In the genomic region with DNA sequence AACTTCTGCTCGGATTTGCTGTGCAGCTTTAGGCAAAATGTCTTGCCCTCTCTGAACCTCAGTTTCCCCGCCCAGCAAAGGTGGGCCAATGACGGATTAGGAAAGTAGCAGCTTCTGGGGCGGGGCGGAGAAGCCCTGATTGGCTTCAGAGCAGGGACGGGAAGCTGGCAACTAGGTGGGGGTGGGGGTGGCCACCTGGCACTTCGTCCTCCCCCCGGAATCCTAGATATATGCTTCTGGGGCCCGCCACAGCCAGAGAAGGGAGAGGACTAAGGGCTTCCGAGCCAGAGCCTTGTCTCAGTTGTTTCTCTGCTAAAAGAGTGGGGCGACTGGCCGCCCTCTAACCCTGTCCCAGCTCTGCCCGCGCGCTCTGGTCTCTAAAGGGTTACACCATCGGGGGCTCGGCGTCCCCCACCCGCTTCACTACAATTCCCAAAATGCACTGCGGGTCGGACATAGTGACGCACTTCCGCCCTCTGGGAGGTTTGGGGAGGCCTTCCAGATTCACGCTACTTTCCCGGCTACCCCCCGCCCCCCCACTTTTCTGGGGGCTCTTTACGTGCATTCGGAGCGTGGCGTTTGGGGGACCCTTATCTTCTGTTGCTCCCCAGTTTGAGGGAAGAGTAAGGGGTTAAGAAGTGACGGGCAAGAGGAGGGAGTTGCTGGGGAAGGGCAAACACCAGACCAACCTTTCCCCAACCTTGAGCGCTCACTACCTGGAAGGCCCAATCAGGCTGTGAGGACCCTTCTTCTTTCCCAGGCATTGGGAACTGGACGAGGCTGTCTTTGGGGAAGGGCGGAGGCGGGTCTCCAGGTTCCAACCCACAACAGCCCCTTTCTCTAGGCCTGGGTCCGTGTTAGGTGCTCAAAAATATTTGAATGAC, we compare ENCODE assay signal across 1 cellular context.
TF ChIP-seq lines count a peak whose summit lies in the region.

No MANE protein-coding gene starts in this region.

TF ChIP-seq in GM12878, 131 proteins besides CTCF, POLR2A, EP300 and RAD21 (continued from another document and continues in another):
- TF ChIP-seq SP1 (IDR thresholded peaks at IDR 0.05; ENCODE audit: low read depth, low read length) (peak; percentile 26), SMAD5 (IDR thresholded peaks at IDR 0.05; ENCODE audit: low read depth) (peak; percentile 51; the same call in 1 of the 2 replicates), TAF1 (IDR thresholded peaks at IDR 0.05; ENCODE audit: borderline replicate concordance, low read depth, low read length) (peak; percentile 29; the same call in 1 of the 2 replicates), TCF3 (IDR thresholded peaks at IDR 0.05; ENCODE audit: borderline replicate concordance, insufficient read depth, low read depth, low read length) (peak; percentile 67; the same call in 1 of the 2 replicates), RUNX3 (IDR thresholded peaks at IDR 0.05; ENCODE audit: low read length) (no peak), NR2F1 (conservative IDR thresholded peaks at IDR 0.05) (no peak), PAX5 (IDR thresholded peaks at IDR 0.05; ENCODE audit: borderline replicate concordance, low read depth, low read length) (0 out of 2 replicates have a peak, but pooled peaks have one; percentile 65), CREB1 (IDR thresholded peaks at IDR 0.05; ENCODE audit: low read depth) (peak; percentile 92), SUZ12 (IDR thresholded peaks at IDR 0.05; ENCODE audit: unreplicated experiment) (no peak), STAT1 (conservative IDR thresholded peaks at IDR 0.05) (no peak), MYC (IDR thresholded peaks at IDR 0.05; ENCODE audit: insufficient read depth, insufficient read length, insufficient replicate concordance, low read length, severe bottlenecking) (no peak), NFXL1 (IDR thresholded peaks at IDR 0.05; ENCODE audit: borderline replicate concordance) (peak; percentile 98), PML (IDR thresholded peaks at IDR 0.05; ENCODE audit: low read length) (peak; percentile 30; the same call in 1 of the 2 replicates), TBL1XR1 (IDR thresholded peaks at IDR 0.05; ENCODE audit: low read depth, low read length) (no peak; the same call in 1 of the 2 replicates), RBBP5 (conservative IDR thresholded peaks at IDR 0.05) (no peak), NBN (IDR thresholded peaks at IDR 0.05) (peak; percentile 83), ZNF274 (IDR thresholded peaks at IDR 0.05; ENCODE audit: insufficient read depth, insufficient read length) (no peak), MYB (IDR thresholded peaks at IDR 0.05; ENCODE audit: borderline replicate concordance, low read depth, low read length) (no peak), IKZF1 (conservative IDR thresholded peaks at IDR 0.05) (peak; percentile 76), LARP7 (IDR thresholded peaks at IDR 0.05) (no peak), ZSCAN29 (IDR thresholded peaks at IDR 0.05) (no peak), KAT2A (conservative IDR thresholded peaks at IDR 0.05; ENCODE audit: control insufficient read depth, low read depth, low read length) (no peak), ASH2L (IDR thresholded peaks at IDR 0.05; ENCODE audit: borderline replicate concordance, low read depth) (no peak), SREBF2 (IDR thresholded peaks at IDR 0.05; ENCODE audit: low read length) (no peak), ETV6 (conservative IDR thresholded peaks at IDR 0.05 in 1 of 2, IDR thresholded peaks at IDR 0.05 in 1 of 2; ENCODE audit: borderline replicate concordance in 1 of 2, low read depth in 1 of 2) (peak in 1 of 2 experiments; percentile 15; a peak in 1 of 4 replicates), BACH1 (IDR thresholded peaks at IDR 0.05; ENCODE audit: borderline replicate concordance) (0 out of 2 replicates have a peak, but pooled peaks have one; percentile 14)
- TF ChIP-seq, protein P1, sequence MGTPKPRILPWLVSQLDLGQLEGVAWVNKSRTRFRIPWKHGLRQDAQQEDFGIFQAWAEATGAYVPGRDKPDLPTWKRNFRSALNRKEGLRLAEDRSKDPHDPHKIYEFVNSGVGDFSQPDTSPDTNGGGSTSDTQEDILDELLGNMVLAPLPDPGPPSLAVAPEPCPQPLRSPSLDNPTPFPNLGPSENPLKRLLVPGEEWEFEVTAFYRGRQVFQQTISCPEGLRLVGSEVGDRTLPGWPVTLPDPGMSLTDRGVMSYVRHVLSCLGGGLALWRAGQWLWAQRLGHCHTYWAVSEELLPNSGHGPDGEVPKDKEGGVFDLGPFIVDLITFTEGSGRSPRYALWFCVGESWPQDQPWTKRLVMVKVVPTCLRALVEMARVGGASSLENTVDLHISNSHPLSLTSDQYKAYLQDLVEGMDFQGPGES (IDR thresholded peaks at IDR 0.05): no peak
- TF ChIP-seq, protein P2, sequence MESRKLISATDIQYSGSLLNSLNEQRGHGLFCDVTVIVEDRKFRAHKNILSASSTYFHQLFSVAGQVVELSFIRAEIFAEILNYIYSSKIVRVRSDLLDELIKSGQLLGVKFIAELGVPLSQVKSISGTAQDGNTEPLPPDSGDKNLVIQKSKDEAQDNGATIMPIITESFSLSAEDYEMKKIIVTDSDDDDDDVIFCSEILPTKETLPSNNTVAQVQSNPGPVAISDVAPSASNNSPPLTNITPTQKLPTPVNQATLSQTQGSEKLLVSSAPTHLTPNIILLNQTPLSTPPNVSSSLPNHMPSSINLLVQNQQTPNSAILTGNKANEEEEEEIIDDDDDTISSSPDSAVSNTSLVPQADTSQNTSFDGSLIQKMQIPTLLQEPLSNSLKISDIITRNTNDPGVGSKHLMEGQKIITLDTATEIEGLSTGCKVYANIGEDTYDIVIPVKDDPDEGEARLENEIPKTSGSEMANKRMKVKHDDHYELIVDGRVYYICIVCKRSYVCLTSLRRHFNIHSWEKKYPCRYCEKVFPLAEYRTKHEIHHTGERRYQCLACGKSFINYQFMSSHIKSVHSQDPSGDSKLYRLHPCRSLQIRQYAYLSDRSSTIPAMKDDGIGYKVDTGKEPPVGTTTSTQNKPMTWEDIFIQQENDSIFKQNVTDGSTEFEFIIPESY (IDR thresholded peaks at IDR 0.05): no peak
- TF ChIP-seq, protein P3, sequence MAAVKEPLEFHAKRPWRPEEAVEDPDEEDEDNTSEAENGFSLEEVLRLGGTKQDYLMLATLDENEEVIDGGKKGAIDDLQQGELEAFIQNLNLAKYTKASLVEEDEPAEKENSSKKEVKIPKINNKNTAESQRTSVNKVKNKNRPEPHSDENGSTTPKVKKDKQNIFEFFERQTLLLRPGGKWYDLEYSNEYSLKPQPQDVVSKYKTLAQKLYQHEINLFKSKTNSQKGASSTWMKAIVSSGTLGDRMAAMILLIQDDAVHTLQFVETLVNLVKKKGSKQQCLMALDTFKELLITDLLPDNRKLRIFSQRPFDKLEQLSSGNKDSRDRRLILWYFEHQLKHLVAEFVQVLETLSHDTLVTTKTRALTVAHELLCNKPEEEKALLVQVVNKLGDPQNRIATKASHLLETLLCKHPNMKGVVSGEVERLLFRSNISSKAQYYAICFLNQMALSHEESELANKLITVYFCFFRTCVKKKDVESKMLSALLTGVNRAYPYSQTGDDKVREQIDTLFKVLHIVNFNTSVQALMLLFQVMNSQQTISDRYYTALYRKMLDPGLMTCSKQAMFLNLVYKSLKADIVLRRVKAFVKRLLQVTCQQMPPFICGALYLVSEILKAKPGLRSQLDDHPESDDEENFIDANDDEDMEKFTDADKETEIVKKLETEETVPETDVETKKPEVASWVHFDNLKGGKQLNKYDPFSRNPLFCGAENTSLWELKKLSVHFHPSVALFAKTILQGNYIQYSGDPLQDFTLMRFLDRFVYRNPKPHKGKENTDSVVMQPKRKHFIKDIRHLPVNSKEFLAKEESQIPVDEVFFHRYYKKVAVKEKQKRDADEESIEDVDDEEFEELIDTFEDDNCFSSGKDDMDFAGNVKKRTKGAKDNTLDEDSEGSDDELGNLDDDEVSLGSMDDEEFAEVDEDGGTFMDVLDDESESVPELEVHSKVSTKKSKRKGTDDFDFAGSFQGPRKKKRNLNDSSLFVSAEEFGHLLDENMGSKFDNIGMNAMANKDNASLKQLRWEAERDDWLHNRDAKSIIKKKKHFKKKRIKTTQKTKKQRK (IDR thresholded peaks at IDR 0.05; ENCODE audit: low read depth, low read length): no peak
- TF ChIP-seq, protein P4, sequence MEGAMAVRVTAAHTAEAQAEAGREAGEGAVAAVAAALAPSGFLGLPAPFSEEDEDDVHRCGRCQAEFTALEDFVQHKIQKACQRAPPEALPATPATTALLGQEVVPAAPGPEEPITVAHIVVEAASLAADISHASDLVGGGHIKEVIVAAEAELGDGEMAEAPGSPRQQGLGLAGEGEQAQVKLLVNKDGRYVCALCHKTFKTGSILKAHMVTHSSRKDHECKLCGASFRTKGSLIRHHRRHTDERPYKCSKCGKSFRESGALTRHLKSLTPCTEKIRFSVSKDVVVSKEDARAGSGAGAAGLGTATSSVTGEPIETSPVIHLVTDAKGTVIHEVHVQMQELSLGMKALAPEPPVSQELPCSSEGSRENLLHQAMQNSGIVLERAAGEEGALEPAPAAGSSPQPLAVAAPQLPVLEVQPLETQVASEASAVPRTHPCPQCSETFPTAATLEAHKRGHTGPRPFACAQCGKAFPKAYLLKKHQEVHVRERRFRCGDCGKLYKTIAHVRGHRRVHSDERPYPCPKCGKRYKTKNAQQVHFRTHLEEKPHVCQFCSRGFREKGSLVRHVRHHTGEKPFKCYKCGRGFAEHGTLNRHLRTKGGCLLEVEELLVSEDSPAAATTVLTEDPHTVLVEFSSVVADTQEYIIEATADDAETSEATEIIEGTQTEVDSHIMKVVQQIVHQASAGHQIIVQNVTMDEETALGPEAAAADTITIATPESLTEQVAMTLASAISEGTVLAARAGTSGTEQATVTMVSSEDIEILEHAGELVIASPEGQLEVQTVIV (IDR thresholded peaks at IDR 0.05; ENCODE audit: borderline replicate concordance, partially characterized antibody): peak; percentile 47
- TF ChIP-seq, protein P5, sequence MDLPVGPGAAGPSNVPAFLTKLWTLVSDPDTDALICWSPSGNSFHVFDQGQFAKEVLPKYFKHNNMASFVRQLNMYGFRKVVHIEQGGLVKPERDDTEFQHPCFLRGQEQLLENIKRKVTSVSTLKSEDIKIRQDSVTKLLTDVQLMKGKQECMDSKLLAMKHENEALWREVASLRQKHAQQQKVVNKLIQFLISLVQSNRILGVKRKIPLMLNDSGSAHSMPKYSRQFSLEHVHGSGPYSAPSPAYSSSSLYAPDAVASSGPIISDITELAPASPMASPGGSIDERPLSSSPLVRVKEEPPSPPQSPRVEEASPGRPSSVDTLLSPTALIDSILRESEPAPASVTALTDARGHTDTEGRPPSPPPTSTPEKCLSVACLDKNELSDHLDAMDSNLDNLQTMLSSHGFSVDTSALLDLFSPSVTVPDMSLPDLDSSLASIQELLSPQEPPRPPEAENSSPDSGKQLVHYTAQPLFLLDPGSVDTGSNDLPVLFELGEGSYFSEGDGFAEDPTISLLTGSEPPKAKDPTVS (IDR thresholded peaks at IDR 0.05; ENCODE audit: low read depth, low read length): no peak
- TF ChIP-seq, protein P6, sequence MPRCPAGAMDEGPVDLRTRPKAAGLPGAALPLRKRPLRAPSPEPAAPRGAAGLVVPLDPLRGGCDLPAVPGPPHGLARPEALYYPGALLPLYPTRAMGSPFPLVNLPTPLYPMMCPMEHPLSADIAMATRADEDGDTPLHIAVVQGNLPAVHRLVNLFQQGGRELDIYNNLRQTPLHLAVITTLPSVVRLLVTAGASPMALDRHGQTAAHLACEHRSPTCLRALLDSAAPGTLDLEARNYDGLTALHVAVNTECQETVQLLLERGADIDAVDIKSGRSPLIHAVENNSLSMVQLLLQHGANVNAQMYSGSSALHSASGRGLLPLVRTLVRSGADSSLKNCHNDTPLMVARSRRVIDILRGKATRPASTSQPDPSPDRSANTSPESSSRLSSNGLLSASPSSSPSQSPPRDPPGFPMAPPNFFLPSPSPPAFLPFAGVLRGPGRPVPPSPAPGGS (IDR thresholded peaks at IDR 0.05; ENCODE audit: borderline replicate concordance, insufficient read depth, low read depth, low read length, poor library complexity, severe bottlenecking): peak; percentile 12
- TF ChIP-seq, protein P7, sequence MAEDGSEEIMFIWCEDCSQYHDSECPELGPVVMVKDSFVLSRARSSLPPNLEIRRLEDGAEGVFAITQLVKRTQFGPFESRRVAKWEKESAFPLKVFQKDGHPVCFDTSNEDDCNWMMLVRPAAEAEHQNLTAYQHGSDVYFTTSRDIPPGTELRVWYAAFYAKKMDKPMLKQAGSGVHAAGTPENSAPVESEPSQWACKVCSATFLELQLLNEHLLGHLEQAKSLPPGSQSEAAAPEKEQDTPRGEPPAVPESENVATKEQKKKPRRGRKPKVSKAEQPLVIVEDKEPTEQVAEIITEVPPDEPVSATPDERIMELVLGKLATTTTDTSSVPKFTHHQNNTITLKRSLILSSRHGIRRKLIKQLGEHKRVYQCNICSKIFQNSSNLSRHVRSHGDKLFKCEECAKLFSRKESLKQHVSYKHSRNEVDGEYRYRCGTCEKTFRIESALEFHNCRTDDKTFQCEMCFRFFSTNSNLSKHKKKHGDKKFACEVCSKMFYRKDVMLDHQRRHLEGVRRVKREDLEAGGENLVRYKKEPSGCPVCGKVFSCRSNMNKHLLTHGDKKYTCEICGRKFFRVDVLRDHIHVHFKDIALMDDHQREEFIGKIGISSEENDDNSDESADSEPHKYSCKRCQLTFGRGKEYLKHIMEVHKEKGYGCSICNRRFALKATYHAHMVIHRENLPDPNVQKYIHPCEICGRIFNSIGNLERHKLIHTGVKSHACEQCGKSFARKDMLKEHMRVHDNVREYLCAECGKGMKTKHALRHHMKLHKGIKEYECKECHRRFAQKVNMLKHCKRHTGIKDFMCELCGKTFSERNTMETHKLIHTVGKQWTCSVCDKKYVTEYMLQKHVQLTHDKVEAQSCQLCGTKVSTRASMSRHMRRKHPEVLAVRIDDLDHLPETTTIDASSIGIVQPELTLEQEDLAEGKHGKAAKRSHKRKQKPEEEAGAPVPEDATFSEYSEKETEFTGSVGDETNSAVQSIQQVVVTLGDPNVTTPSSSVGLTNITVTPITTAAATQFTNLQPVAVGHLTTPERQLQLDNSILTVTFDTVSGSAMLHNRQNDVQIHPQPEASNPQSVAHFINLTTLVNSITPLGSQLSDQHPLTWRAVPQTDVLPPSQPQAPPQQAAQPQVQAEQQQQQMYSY (CRISPR knock-in tag; IDR thresholded peaks at IDR 0.05): no peak
- TF ChIP-seq, protein P8, sequence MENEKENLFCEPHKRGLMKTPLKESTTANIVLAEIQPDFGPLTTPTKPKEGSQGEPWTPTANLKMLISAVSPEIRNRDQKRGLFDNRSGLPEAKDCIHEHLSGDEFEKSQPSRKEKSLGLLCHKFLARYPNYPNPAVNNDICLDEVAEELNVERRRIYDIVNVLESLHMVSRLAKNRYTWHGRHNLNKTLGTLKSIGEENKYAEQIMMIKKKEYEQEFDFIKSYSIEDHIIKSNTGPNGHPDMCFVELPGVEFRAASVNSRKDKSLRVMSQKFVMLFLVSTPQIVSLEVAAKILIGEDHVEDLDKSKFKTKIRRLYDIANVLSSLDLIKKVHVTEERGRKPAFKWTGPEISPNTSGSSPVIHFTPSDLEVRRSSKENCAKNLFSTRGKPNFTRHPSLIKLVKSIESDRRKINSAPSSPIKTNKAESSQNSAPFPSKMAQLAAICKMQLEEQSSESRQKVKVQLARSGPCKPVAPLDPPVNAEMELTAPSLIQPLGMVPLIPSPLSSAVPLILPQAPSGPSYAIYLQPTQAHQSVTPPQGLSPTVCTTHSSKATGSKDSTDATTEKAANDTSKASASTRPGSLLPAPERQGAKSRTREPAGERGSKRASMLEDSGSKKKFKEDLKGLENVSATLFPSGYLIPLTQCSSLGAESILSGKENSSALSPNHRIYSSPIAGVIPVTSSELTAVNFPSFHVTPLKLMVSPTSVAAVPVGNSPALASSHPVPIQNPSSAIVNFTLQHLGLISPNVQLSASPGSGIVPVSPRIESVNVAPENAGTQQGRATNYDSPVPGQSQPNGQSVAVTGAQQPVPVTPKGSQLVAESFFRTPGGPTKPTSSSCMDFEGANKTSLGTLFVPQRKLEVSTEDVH (IDR thresholded peaks at IDR 0.05; ENCODE audit: low read depth, partially characterized antibody): no peak
- TF ChIP-seq, protein P9, sequence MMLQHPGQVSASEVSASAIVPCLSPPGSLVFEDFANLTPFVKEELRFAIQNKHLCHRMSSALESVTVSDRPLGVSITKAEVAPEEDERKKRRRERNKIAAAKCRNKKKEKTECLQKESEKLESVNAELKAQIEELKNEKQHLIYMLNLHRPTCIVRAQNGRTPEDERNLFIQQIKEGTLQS (IDR thresholded peaks at IDR 0.05; ENCODE audit: borderline replicate concordance, extremely low read depth, low read depth, low read length): no peak
